18 cellular contexts compared by ENCODE assay signal in the genomic region with DNA sequence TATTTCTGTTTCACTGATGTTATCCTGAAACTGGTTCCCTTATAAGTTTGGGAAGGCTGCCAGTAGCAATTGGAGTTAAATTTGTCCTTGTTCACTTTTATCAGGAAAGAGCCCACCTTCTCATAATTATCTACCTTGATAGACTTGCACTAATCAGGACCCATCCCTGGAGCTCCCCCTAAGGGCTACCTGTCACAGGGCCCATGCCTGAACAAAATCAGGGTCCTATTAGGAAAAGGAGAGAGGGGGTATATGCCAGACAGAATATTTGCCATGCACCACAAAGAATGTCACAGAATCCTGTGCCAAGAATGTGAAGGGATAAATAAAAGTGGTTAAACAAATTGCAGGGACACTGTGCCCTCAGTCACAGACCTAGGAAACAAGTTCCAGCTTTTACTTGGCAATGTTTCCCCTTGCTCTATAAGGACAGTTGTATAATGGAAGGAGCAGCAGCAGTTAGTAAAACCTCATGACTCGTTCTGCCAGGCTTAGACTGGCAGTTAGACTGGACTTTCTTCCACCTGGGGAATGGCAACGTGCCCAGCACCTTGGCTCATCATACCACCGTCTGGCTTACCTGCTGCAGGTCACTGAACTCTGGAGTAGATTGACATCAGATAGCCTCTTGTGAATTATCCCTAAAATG. TPM values are rescaled to one million over a fixed set of nuclear protein-coding genes. Genes with fewer than 3 reads are reported as not detected.
DNase-seq lines count a peak whose midpoint lies in the region; ATAC-seq, FAIRE-seq and TF ChIP-seq lines count a peak whose summit lies in the region.
"Had no signal": no experiment of that assay in that cellular context is flagged by ENCODE, and none has a peak within 500 bp of the region (broad histone marks: within the 10 kb centered on the region; RNA-seq: fewer than 3 reads in every experiment).

No MANE protein-coding gene starts in this region.

- peaks cover 13% of the 10 kb centered on the region for H3K4me1 ChIP-seq in DND-41 (ENCODE audit: insufficient read depth, low read length)
- peaks cover 4% of the 10 kb centered on the region for H3K4me1 ChIP-seq in Loucy (ENCODE audit: insufficient read depth, low read length, poor library complexity, severe bottlenecking)
- H3K4me1 ChIP-seq in RWPE2 (ENCODE audit: insufficient read depth, poor library complexity, severe bottlenecking) = peaks cover 44% of the 10 kb centered on the region
- peaks cover 9% of the 10 kb centered on the region for H3K4me1 ChIP-seq in keratinocyte (ENCODE audit: control insufficient read depth, extremely low read depth, insufficient read depth, low read length)
- H3K4me1 ChIP-seq: BLaER1 had no signal

- POLR2A ChIA-PET in T-cell (lab: Charles Lee) = no interaction called here

- H3K4me3 ChIP-seq in DND-41 (ENCODE audit: low read depth in 1 of 2, low read length in 2 of 2) (no peak overlapping the region), Loucy (ENCODE audit: low read length, poor library complexity, severe bottlenecking) (no peak overlapping the region), RWPE2 (ENCODE audit: severe bottlenecking) (no peak overlapping the region), keratinocyte (ENCODE audit: control insufficient read depth in 2 of 3, extremely low read depth in 1 of 3, insufficient read depth in 2 of 3, low read depth in 1 of 3, low read length in 3 of 3) (no peak overlapping the region)
- H3K4me3 ChIP-seq: BLaER1, esophagus squamous epithelium, hepatocyte, lung, skin epidermis had no signal

- dilution Hi-C loops in keratinocyte (cut with MboI; ENCODE audit: extremely low pct_ligation_motif_present, low sequenced_read_pairs) = no loop called here

- no peak overlapping the region for H3K9ac ChIP-seq in DND-41 (ENCODE audit: low read depth, low read length)
- no peak overlapping the region for H3K9ac ChIP-seq in Loucy (ENCODE audit: low read depth, low read length, poor library complexity, severe bottlenecking)
- H3K9ac ChIP-seq in keratinocyte (ENCODE audit: control insufficient read depth, extremely low read depth, insufficient read depth, low read length) = no peak overlapping the region
- H3K9ac ChIP-seq: BLaER1 had no signal

- no peaks in the 10 kb centered on the region for H3K9me3 ChIP-seq in DND-41 (ENCODE audit: insufficient read depth, low read length, severe bottlenecking)
- no peaks in the 10 kb centered on the region for H3K9me3 ChIP-seq in Loucy (ENCODE audit: insufficient read depth, low read depth, low read length)
- no peaks in the 10 kb centered on the region for H3K9me3 ChIP-seq in RWPE2 (ENCODE audit: severe bottlenecking)
- no peaks in the 10 kb centered on the region for H3K9me3 ChIP-seq in keratinocyte (ENCODE audit: control insufficient read depth, low read depth, low read length)
- H3K9me3 ChIP-seq: BLaER1, esophagus squamous epithelium had no signal

- H3K4me3 Mint-ChIP-seq in T-cell = no peak overlapping the region
- H3K4me3 Mint-ChIP-seq: activated naive CD8-positive, alpha-beta T cell treated with anti-CD3 and anti-CD28 coated beads, Interleukin-2, amount 10 ng/mL, durations not matched to agents 7 days and 5 days; stimulated activated naive CD8-positive, alpha-beta T cell treated with anti-CD3 and anti-CD28 coated beads, Interleukin-15, amount 100 ng/mL, for 72 hours had no signal

- H3K36me3 ChIP-seq in DND-41 (ENCODE audit: insufficient read depth, low read length) (no peaks in the 10 kb centered on the region), Loucy (ENCODE audit: insufficient read depth, low read length) (no peaks in the 10 kb centered on the region), RWPE2 (ENCODE audit: low read depth) (no peaks in the 10 kb centered on the region), keratinocyte (ENCODE audit: control insufficient read depth in 2 of 2, extremely low read depth in 1 of 2, insufficient read depth in 2 of 2, low read length in 2 of 2) (no peaks in the 10 kb centered on the region)
- H3K36me3 ChIP-seq: BLaER1, esophagus squamous epithelium had no signal

- CTCF ChIA-PET in T-cell (lab: Charles Lee) = no interaction called here

- DNase-seq in DND-41 = no peak
- DNase-seq in RWPE2 (ENCODE audit: low spot score) = peak; percentile 73
- no peak for DNase-seq in keratinocyte (ENCODE audit: low read depth, low spot score)
- no peak for DNase-seq in T-cell
- DNase-seq in NCI-H1092 treated with DMSO at 0.1 percent for 48 hours (lab: John Stamatoyannopoulos, UW) = no peak
- DNase-seq: activated naive CD8-positive, alpha-beta T cell treated with anti-CD3 and anti-CD28 coated beads, Interleukin-2, amount 10 ng/mL, durations not matched to agents 7 days and 5 days; activated T-cell treated with anti-CD3 and anti-CD28 coated beads for 4 hours; esophagus squamous epithelium; GDM1; NK-92 treated with Interleukin-12 subunit alpha and Interleukin-12 subunit beta, amount 100 ng/mL, for 24 hours; stimulated activated naive CD8-positive, alpha-beta T cell treated with anti-CD3 and anti-CD28 coated beads, Interleukin-15, amount 100 ng/mL, for 72 hours had no signal

- H3K9me3 Mint-ChIP-seq in T-cell = no peaks in the 10 kb centered on the region
- H3K9me3 Mint-ChIP-seq: stimulated activated naive CD8-positive, alpha-beta T cell treated with anti-CD3 and anti-CD28 coated beads, Interleukin-15, amount 100 ng/mL, for 72 hours had no signal

- ATAC-seq in DND-41 (ENCODE audit: insufficient read depth, low read depth) (no peak), RWPE2 (ENCODE audit: low read depth) (peak; percentile 86), T-cell (replicated peaks in 1 of 4) (no peak), HG02981 (IDR thresholded peaks at IDR 0.05; ENCODE audit: unreplicated experiment) (no peak)
- ATAC-seq: stimulated activated naive CD8-positive, alpha-beta T cell treated with anti-CD3 and anti-CD28 coated beads, Interleukin-15, amount 100 ng/mL, for 72 hours had no signal

- no peaks in the 10 kb centered on the region for H3K9me1 ChIP-seq in keratinocyte (ENCODE audit: control insufficient read depth, extremely low read depth, insufficient read depth, low read length)

- H3K27me3 Mint-ChIP-seq in T-cell = no peaks in the 10 kb centered on the region
- H3K27me3 Mint-ChIP-seq: activated naive CD8-positive, alpha-beta T cell treated with anti-CD3 and anti-CD28 coated beads, Interleukin-2, amount 10 ng/mL, durations not matched to agents 7 days and 5 days; stimulated activated naive CD8-positive, alpha-beta T cell treated with anti-CD3 and anti-CD28 coated beads, Interleukin-15, amount 100 ng/mL, for 72 hours had no signal

- H3F3A ChIP-seq in Loucy (ENCODE audit: low read depth) = no peaks in the 10 kb centered on the region

- no peak overlapping the region for H2AFZ ChIP-seq in DND-41 (ENCODE audit: low read depth, low read length)
- no peak overlapping the region for H2AFZ ChIP-seq in Loucy (ENCODE audit: low read length)
- no peak overlapping the region for H2AFZ ChIP-seq in keratinocyte (ENCODE audit: control insufficient read depth, low read length)
- H2AFZ ChIP-seq: hepatocyte had no signal

- H3K27me3 ChIP-seq in DND-41 (ENCODE audit: insufficient read depth, low read length, poor library complexity) (no peaks in the 10 kb centered on the region), Loucy (ENCODE audit: insufficient read depth, low read length, poor library complexity, severe bottlenecking) (no peaks in the 10 kb centered on the region), RWPE2 (ENCODE audit: insufficient read depth, poor library complexity, severe bottlenecking) (no peaks in the 10 kb centered on the region), keratinocyte (ENCODE audit: control insufficient read depth, extremely low read depth, insufficient read depth, low read length) (no peaks in the 10 kb centered on the region)
- H3K27me3 ChIP-seq: BLaER1, esophagus squamous epithelium, hepatocyte had no signal

- H3K79me2 ChIP-seq in DND-41 (ENCODE audit: insufficient read depth, low read length) (no peaks in the 10 kb centered on the region), Loucy (ENCODE audit: insufficient read depth, low read length) (no peaks in the 10 kb centered on the region), keratinocyte (ENCODE audit: control insufficient read depth, insufficient read depth, low read length) (no peaks in the 10 kb centered on the region)
- H3K79me2 ChIP-seq: hepatocyte had no signal

- H3K4me2 ChIP-seq in DND-41 (ENCODE audit: insufficient read depth, low read length) = no peak overlapping the region
- H3K4me2 ChIP-seq in Loucy (ENCODE audit: low read depth, low read length, poor library complexity, severe bottlenecking) = no peak overlapping the region
- H3K4me2 ChIP-seq in keratinocyte (ENCODE audit: control insufficient read depth, extremely low read depth, insufficient read depth, low read depth, low read length) = no peak overlapping the region
- H3K4me2 ChIP-seq: BLaER1, hepatocyte had no signal

- H3K9me2 ChIP-seq in Loucy (replicated peaks; ENCODE audit: low read depth, low read length) = no peaks in the 10 kb centered on the region

- peak; percentile 19 for TF ChIP-seq CTCF in DND-41 (IDR thresholded peaks at IDR 0.05; ENCODE audit: borderline replicate concordance, extremely low read depth, low read length, poor library complexity, severe bottlenecking)
- TF ChIP-seq CTCF in Loucy (conservative IDR thresholded peaks at IDR 0.05; ENCODE audit: low read length) = peak; percentile 41
- peak; percentile 57 for TF ChIP-seq CTCF in RWPE2 (IDR thresholded peaks at IDR 0.05; ENCODE audit: poor library complexity, severe bottlenecking)
- TF ChIP-seq CTCF in keratinocyte (optimal IDR thresholded peaks at IDR 0.05 in 1 of 3, IDR thresholded peaks at IDR 0.05 in 1 of 3, conservative IDR thresholded peaks at IDR 0.05 in 1 of 3; ENCODE audit: extremely low read depth in 1 of 3, insufficient read depth in 2 of 3, low read length in 3 of 3) = peak in 1 of 3 experiments; percentile 4

- H3K27ac Mint-ChIP-seq in T-cell = no peak overlapping the region
- H3K27ac Mint-ChIP-seq: activated naive CD8-positive, alpha-beta T cell treated with anti-CD3 and anti-CD28 coated beads, Interleukin-2, amount 10 ng/mL, durations not matched to agents 7 days and 5 days; stimulated activated naive CD8-positive, alpha-beta T cell treated with anti-CD3 and anti-CD28 coated beads, Interleukin-15, amount 100 ng/mL, for 72 hours had no signal

- H3K27ac ChIP-seq in DND-41 (ENCODE audit: low read length) = no peak overlapping the region
- peak overlapping the region; percentile 77 for H3K27ac ChIP-seq in RWPE2 (ENCODE audit: poor library complexity, severe bottlenecking)
- no peak overlapping the region for H3K27ac ChIP-seq in keratinocyte (ENCODE audit: control insufficient read depth, insufficient read depth, low read length)
- H3K27ac ChIP-seq: BLaER1, esophagus squamous epithelium, hepatocyte, skin epidermis had no signal

- H3K36me3 Mint-ChIP-seq in T-cell = no peaks in the 10 kb centered on the region
- H3K36me3 Mint-ChIP-seq: activated naive CD8-positive, alpha-beta T cell treated with anti-CD3 and anti-CD28 coated beads, Interleukin-2, amount 10 ng/mL, durations not matched to agents 7 days and 5 days had no signal

- no peaks in the 10 kb centered on the region for H4K20me1 ChIP-seq in DND-41 (ENCODE audit: insufficient read depth, low read length)
- H4K20me1 ChIP-seq in Loucy (ENCODE audit: insufficient read depth, low read length, poor library complexity, severe bottlenecking) = no peaks in the 10 kb centered on the region
- H4K20me1 ChIP-seq in keratinocyte (ENCODE audit: control insufficient read depth, extremely low read depth, insufficient read depth, low read length) = no peaks in the 10 kb centered on the region
- H4K20me1 ChIP-seq: BLaER1 had no signal

- no peaks in the 10 kb centered on the region for H3K4me1 Mint-ChIP-seq in T-cell
- H3K4me1 Mint-ChIP-seq: activated naive CD8-positive, alpha-beta T cell treated with anti-CD3 and anti-CD28 coated beads, Interleukin-2, amount 10 ng/mL, durations not matched to agents 7 days and 5 days; stimulated activated naive CD8-positive, alpha-beta T cell treated with anti-CD3 and anti-CD28 coated beads, Interleukin-15, amount 100 ng/mL, for 72 hours had no signal

- FAIRE-seq in keratinocyte (lab: Jason Lieb, UNC) = peak; percentile 44

RNA-seq across cellular contexts. Expression of a gene that starts 32.3 kb away (rescaled TPM):
- not detected in 3 replicates for polyA plus RNA-seq in keratinocyte
- polyA plus RNA-seq in keratinocyte (2011; ENCODE audit: low read depth) = not detected
- polyA plus RNA-seq in keratinocyte (2011; cell fraction: cytosol; rRNA removed) = not detected in 2 replicates
- not detected in 2 replicates for polyA plus RNA-seq in keratinocyte (2011; cell fraction: nucleus; rRNA removed)
- not detected in 2 replicates for polyA plus RNA-seq in keratinocyte (2012; ENCODE audit: low replicate concordance)
- not detected in 3 replicates for polyA minus RNA-seq in keratinocyte
- not detected for polyA minus RNA-seq in keratinocyte (2011; cell fraction: cytosol; rRNA and poly(A)+ RNA removed)
- not detected in 2 replicates for polyA minus RNA-seq in keratinocyte (2011; cell fraction: nucleus; rRNA and poly(A)+ RNA removed)
- total RNA-seq in T-cell = not detected
- total RNA-seq: activated naive CD8-positive, alpha-beta T cell treated with anti-CD3 and anti-CD28 coated beads, Interleukin-2, amount 10 ng/mL, durations not matched to agents 7 days and 5 days; esophagus squamous epithelium; T-helper 1 cell treated with Interleukin-12 subunit alpha and Interleukin-12 subunit beta and Interleukin-4 antibody, amounts not matched to agents 30 ng/mL and 1 ng/mL, for 36 hours had no signal
- polyA plus RNA-seq: hepatocyte had no signal
